Comparison of ENCODE assay signal across 1 cellular context in genomic region chr17:15091825-15092224, GRCh38.
TF ChIP-seq lines count a peak whose summit lies in the region.

No MANE protein-coding gene starts in this region.

TF ChIP-seq in WTC11, 78 proteins besides CTCF, POLR2A, EP300 and RAD21 (continued from another document):
- TF ChIP-seq ZNF512 (CRISPR knock-in tag; IDR thresholded peaks at IDR 0.05; ENCODE audit: borderline replicate concordance) (no peak), ZNF317 (CRISPR knock-in tag; IDR thresholded peaks at IDR 0.05; ENCODE audit: borderline replicate concordance, low read depth) (no peak), MAX (CRISPR knock-in tag; IDR thresholded peaks at IDR 0.05) (no peak), MYBL2 (CRISPR knock-in tag; IDR thresholded peaks at IDR 0.05) (no peak), ZNF425 (CRISPR knock-in tag; conservative IDR thresholded peaks at IDR 0.05) (no peak), EMX1 (CRISPR knock-in tag; IDR thresholded peaks at IDR 0.05) (no peak), ATF3 (CRISPR knock-in tag; conservative IDR thresholded peaks at IDR 0.05) (no peak), TEAD4 (CRISPR knock-in tag; IDR thresholded peaks at IDR 0.05) (no peak), ZNF532 (CRISPR knock-in tag; IDR thresholded peaks at IDR 0.05; ENCODE audit: borderline replicate concordance) (no peak), NR1H2 (CRISPR knock-in tag; IDR thresholded peaks at IDR 0.05) (no peak), JAZF1 (CRISPR knock-in tag; IDR thresholded peaks at IDR 0.05) (no peak)
